In the genomic region with DNA sequence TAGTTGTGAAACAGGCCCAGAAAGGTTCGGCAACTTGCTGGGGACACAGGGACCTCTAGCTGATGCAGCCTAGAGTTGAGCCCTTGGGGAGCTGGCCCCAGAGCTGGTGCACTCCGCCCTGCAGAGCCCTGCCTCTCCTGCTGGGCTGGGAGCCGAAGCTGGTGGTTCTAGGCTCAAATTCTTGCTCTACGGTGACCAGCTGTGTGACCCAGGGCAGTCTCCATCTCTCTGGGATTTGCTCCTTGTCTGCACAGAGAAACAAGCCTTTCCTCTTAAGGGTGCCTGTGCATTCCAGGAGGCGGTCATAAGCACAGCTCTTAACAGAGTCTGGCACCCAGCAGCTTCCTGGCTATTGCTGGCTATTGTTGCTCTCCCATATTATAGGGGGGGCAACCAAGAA, we compare ENCODE assay signal across 17 cellular contexts. TPM values are rescaled to one million over a fixed set of nuclear protein-coding genes. Genes with fewer than 3 reads are reported as not detected.
DNase-seq lines count a peak whose midpoint lies in the region; ATAC-seq and TF ChIP-seq lines count a peak whose summit lies in the region.
"Had no signal": no experiment of that assay in that cellular context is flagged by ENCODE, and none has a peak within 500 bp of the region (broad histone marks: within the 10 kb centered on the region; RNA-seq: fewer than 3 reads in every experiment).

No MANE protein-coding gene starts in this region.

- POLR2A ChIA-PET in activated CD4-positive, alpha-beta memory T cell treated with anti-CD3 and anti-CD28 coated beads, Interleukin-2, amount 10 ng/mL, durations not matched to agents 7 days and 5 days (lab: Charles Lee) = interaction anchor here (0.9 to 7.9 kb wide), 2 partner anchors 41 to 47 kb away, joined by 3 to 157 read pairs; a partner anchor contains a TSS
- POLR2A ChIA-PET in activated CD4-positive, alpha-beta memory T cell treated with anti-CD3 and anti-CD28 coated beads for 36 hours (lab: Charles Lee) = no interaction called here
- POLR2A ChIA-PET in activated CD8-positive, alpha-beta T cell treated with anti-CD3 and anti-CD28 coated beads for 36 hours (lab: Charles Lee) = no interaction called here

- H3K27me3 ChIP-seq in esophagus (ENCODE audit: control insufficient read depth in 1 of 2, insufficient read depth in 2 of 2, low read length in 2 of 2) = no peaks in the 10 kb centered on the region
- H3K27me3 ChIP-seq in uterus = no peaks in the 10 kb centered on the region

- CTCF ChIA-PET in activated CD4-positive, alpha-beta memory T cell treated with anti-CD3 and anti-CD28 coated beads, Interleukin-2, amount 10 ng/mL, durations not matched to agents 7 days and 5 days (lab: Charles Lee) = interaction anchor here (0.7 kb wide), 2 partner anchors 11 to 36 kb away, joined by 3 read pairs; no protein-coding TSS in a partner anchor
- CTCF ChIA-PET in activated CD4-positive, alpha-beta memory T cell treated with anti-CD3 and anti-CD28 coated beads for 36 hours (lab: Charles Lee) = interaction anchor here (1.1 kb wide), 1 partner anchor 35 kb away, joined by 3 read pairs; no protein-coding TSS in a partner anchor
- CTCF ChIA-PET in activated CD8-positive, alpha-beta T cell treated with anti-CD3 and anti-CD28 coated beads for 36 hours (lab: Charles Lee) = no interaction called here

- intact Hi-C loops in activated CD4-positive, alpha-beta memory T cell treated with anti-CD3 and anti-CD28 coated beads for 36 hours (cut with micrococcal nuclease) = no loop called here
- intact Hi-C loops in uterus (cut with DNase I; ENCODE audit: low total_unique reads) = no loop called here
- intact Hi-C loops in activated CD8-positive, alpha-beta T cell treated with anti-CD3 and anti-CD28 coated beads for 36 hours (cut with micrococcal nuclease) = no loop called here

- no peak overlapping the region for H3K4me3 ChIP-seq in esophagus (ENCODE audit: low read depth in 1 of 2, low read length in 2 of 2)
- no peak overlapping the region for H3K4me3 ChIP-seq in uterus

- H3K4me1 ChIP-seq in esophagus (ENCODE audit: control insufficient read depth in 2 of 2, insufficient read depth in 2 of 2, low read length in 1 of 2) (peaks cover 6 to 9% of the 10 kb centered on the region in 2 donors), uterus (peaks cover 5 to 14% of the 10 kb centered on the region in 2 donors)

- H3K27me3 Mint-ChIP-seq in activated CD4-positive, alpha-beta memory T cell treated with anti-CD3 and anti-CD28 coated beads, Interleukin-2, amount 10 ng/mL, durations not matched to agents 7 days and 5 days = no peaks in the 10 kb centered on the region
- H3K27me3 Mint-ChIP-seq in activated CD4-positive, alpha-beta memory T cell treated with anti-CD3 and anti-CD28 coated beads for 36 hours = no peaks in the 10 kb centered on the region
- H3K27me3 Mint-ChIP-seq in nephron progenitor cell (ENCODE audit: low read depth, poor library complexity) = no peaks in the 10 kb centered on the region
- H3K27me3 Mint-ChIP-seq in activated CD8-positive, alpha-beta T cell treated with anti-CD3 and anti-CD28 coated beads for 36 hours = no peaks in the 10 kb centered on the region
- H3K27me3 Mint-ChIP-seq: activated naive CD4-positive, alpha-beta T cell treated with anti-CD3 and anti-CD28 coated beads, Interleukin-2, amount 50 U/mL, for 24 hours; memory B cell had no signal

- H3K27ac ChIP-seq in esophagus (ENCODE audit: low read depth in 2 of 2, low read length in 1 of 2) = peak overlapping the region; percentile 14 to 74
- H3K27ac ChIP-seq in uterus = peak overlapping the region; percentile 48 to 92

- H3K4me3 Mint-ChIP-seq in activated CD4-positive, alpha-beta memory T cell treated with anti-CD3 and anti-CD28 coated beads, Interleukin-2, amount 10 ng/mL, durations not matched to agents 7 days and 5 days = no peak overlapping the region
- no peak overlapping the region for H3K4me3 Mint-ChIP-seq in activated CD4-positive, alpha-beta memory T cell treated with anti-CD3 and anti-CD28 coated beads for 36 hours
- H3K4me3 Mint-ChIP-seq in nephron progenitor cell = no peak overlapping the region
- H3K4me3 Mint-ChIP-seq in activated CD8-positive, alpha-beta T cell treated with anti-CD3 and anti-CD28 coated beads for 36 hours = no peak overlapping the region
- H3K4me3 Mint-ChIP-seq: activated naive CD4-positive, alpha-beta T cell treated with anti-CD3 and anti-CD28 coated beads, Interleukin-2, amount 50 U/mL, for 24 hours; HFFc6; memory B cell had no signal

- H3K9me3 Mint-ChIP-seq in activated CD4-positive, alpha-beta memory T cell treated with anti-CD3 and anti-CD28 coated beads, Interleukin-2, amount 10 ng/mL, durations not matched to agents 7 days and 5 days = no peaks in the 10 kb centered on the region
- H3K9me3 Mint-ChIP-seq in activated CD4-positive, alpha-beta memory T cell treated with anti-CD3 and anti-CD28 coated beads for 36 hours = no peaks in the 10 kb centered on the region
- peaks cover 9% of the 10 kb centered on the region for H3K9me3 Mint-ChIP-seq in nephron progenitor cell
- H3K9me3 Mint-ChIP-seq in activated CD8-positive, alpha-beta T cell treated with anti-CD3 and anti-CD28 coated beads for 36 hours = peaks cover 2% of the 10 kb centered on the region
- H3K9me3 Mint-ChIP-seq: activated naive CD4-positive, alpha-beta T cell treated with anti-CD3 and anti-CD28 coated beads, Interleukin-2, amount 50 U/mL, for 24 hours; memory B cell had no signal

- H3K9me3 ChIP-seq in esophagus (ENCODE audit: control insufficient read depth in 2 of 2, insufficient read depth in 1 of 2, low read depth in 1 of 2, low read length in 1 of 2) (no peaks in the 10 kb centered on the region), uterus (no peaks in the 10 kb centered on the region)

- no peak for DNase-seq in activated CD4-positive, alpha-beta memory T cell treated with anti-CD3 and anti-CD28 coated beads, Interleukin-2, amount 10 ng/mL, durations not matched to agents 7 days and 5 days
- DNase-seq in activated CD4-positive, alpha-beta memory T cell treated with anti-CD3 and anti-CD28 coated beads for 36 hours = no peak
- no peak for DNase-seq in nephron progenitor cell
- no peak for DNase-seq in uterus
- no peak for DNase-seq in kidney tubule cell (ENCODE audit: low spot score)
- no peak for DNase-seq in activated CD8-positive, alpha-beta T cell treated with anti-CD3 and anti-CD28 coated beads for 36 hours
- DNase-seq: activated CD4-positive, alpha-beta T cell treated with anti-CD3 and anti-CD28 coated beads for 1 hour; effector CD4-positive, alpha-beta T cell; HFFc6; Karpas-422; NCI-H187; NCI-H82; T-helper 2 cell had no signal

- 64 to 66% methylated on average over 5 of the region's 5 CpGs for WGBS in esophagus, 2 donors

- peaks cover 41% of the 10 kb centered on the region for H3K4me1 Mint-ChIP-seq in activated CD4-positive, alpha-beta memory T cell treated with anti-CD3 and anti-CD28 coated beads, Interleukin-2, amount 10 ng/mL, durations not matched to agents 7 days and 5 days
- H3K4me1 Mint-ChIP-seq in activated CD4-positive, alpha-beta memory T cell treated with anti-CD3 and anti-CD28 coated beads for 36 hours (ENCODE audit: low read depth) = peaks cover 25% of the 10 kb centered on the region
- peaks cover 77% of the 10 kb centered on the region for H3K4me1 Mint-ChIP-seq in nephron progenitor cell
- H3K4me1 Mint-ChIP-seq in activated CD8-positive, alpha-beta T cell treated with anti-CD3 and anti-CD28 coated beads for 36 hours (ENCODE audit: low read depth) = peaks cover 27% of the 10 kb centered on the region

- no peak for TF ChIP-seq POLR2A in uterus (IDR thresholded peaks at IDR 0.05)

- H3K36me3 Mint-ChIP-seq in activated CD4-positive, alpha-beta memory T cell treated with anti-CD3 and anti-CD28 coated beads, Interleukin-2, amount 10 ng/mL, durations not matched to agents 7 days and 5 days (ENCODE audit: low read depth) = peaks cover 2% of the 10 kb centered on the region
- H3K36me3 Mint-ChIP-seq in activated CD4-positive, alpha-beta memory T cell treated with anti-CD3 and anti-CD28 coated beads for 36 hours = no peaks in the 10 kb centered on the region
- no peaks in the 10 kb centered on the region for H3K36me3 Mint-ChIP-seq in nephron progenitor cell (ENCODE audit: low read depth)
- no peaks in the 10 kb centered on the region for H3K36me3 Mint-ChIP-seq in activated CD8-positive, alpha-beta T cell treated with anti-CD3 and anti-CD28 coated beads for 36 hours (ENCODE audit: low read depth)
- H3K36me3 Mint-ChIP-seq: activated naive CD4-positive, alpha-beta T cell treated with anti-CD3 and anti-CD28 coated beads, Interleukin-2, amount 50 U/mL, for 24 hours; memory B cell had no signal

- no peak for ATAC-seq in activated CD8-positive, alpha-beta T cell treated with anti-CD3 and anti-CD28 coated beads for 36 hours
- ATAC-seq in HG03196 (IDR thresholded peaks at IDR 0.05; ENCODE audit: unreplicated experiment) = no peak

- peak overlapping the region; percentile 21 for H3K27ac Mint-ChIP-seq in activated CD4-positive, alpha-beta memory T cell treated with anti-CD3 and anti-CD28 coated beads, Interleukin-2, amount 10 ng/mL, durations not matched to agents 7 days and 5 days
- no peak overlapping the region for H3K27ac Mint-ChIP-seq in activated CD4-positive, alpha-beta memory T cell treated with anti-CD3 and anti-CD28 coated beads for 36 hours
- peak overlapping the region; percentile 57 for H3K27ac Mint-ChIP-seq in nephron progenitor cell
- H3K27ac Mint-ChIP-seq in activated CD8-positive, alpha-beta T cell treated with anti-CD3 and anti-CD28 coated beads for 36 hours = no peak overlapping the region
- H3K27ac Mint-ChIP-seq: HFFc6, memory B cell had no signal

- no peak for TF ChIP-seq CTCF in nephron progenitor cell (IDR thresholded peaks at IDR 0.05)
- TF ChIP-seq CTCF in uterus (IDR thresholded peaks at IDR 0.05) = no peak
- no peak for TF ChIP-seq CTCF in activated CD8-positive, alpha-beta T cell treated with anti-CD3 and anti-CD28 coated beads for 36 hours (IDR thresholded peaks at IDR 0.05)

- H3K36me3 ChIP-seq in esophagus (ENCODE audit: control insufficient read depth in 2 of 2, insufficient read depth in 2 of 2, low read length in 1 of 2) (no peaks in the 10 kb centered on the region), uterus (no peaks in the 10 kb centered on the region)

RNA-seq across cellular contexts. Expression of a gene that starts 47.4 kb away (rescaled TPM):
- 100 to 1,000 TPM; 116 to 119 TPM for total RNA-seq in activated CD4-positive, alpha-beta memory T cell treated with anti-CD3 and anti-CD28 coated beads, Interleukin-2, amount 10 ng/mL, durations not matched to agents 7 days and 5 days
- 10 to 100 TPM; 73.4 to 77.3 TPM for total RNA-seq in activated CD4-positive, alpha-beta memory T cell treated with anti-CD3 and anti-CD28 coated beads for 36 hours
- polyA plus RNA-seq in esophagus = 10 to 100 TPM; 10.9 to 13.8 TPM
- 10 to 100 TPM in 2 of 4 donors, 1 to 10 TPM in 2; 1.2 to 48.6 (median 8.8) TPM for total RNA-seq in uterus
- 100 to 1,000 TPM; 114 to 116 TPM for total RNA-seq in activated CD8-positive, alpha-beta T cell treated with anti-CD3 and anti-CD28 coated beads for 36 hours

Comparison
In these comparisons a context has a peak if more than half of its experiments do, and no peak if none do; other contexts are left out.
1. H3K27ac Mint-ChIP-seq: peak in activated CD4-positive, alpha-beta memory T cell treated with anti-CD3 and anti-CD28 coated beads, Interleukin-2, amount 10 ng/mL, durations not matched to agents 7 days and 5 days (single experiment) and nephron progenitor cell (single experiment); none in activated CD4-positive, alpha-beta memory T cell treated with anti-CD3 and anti-CD28 coated beads for 36 hours (single experiment) and activated CD8-positive, alpha-beta T cell treated with anti-CD3 and anti-CD28 coated beads for 36 hours (single experiment).